Comparison of ENCODE assay signal across 25 cellular contexts in the genomic region with DNA sequence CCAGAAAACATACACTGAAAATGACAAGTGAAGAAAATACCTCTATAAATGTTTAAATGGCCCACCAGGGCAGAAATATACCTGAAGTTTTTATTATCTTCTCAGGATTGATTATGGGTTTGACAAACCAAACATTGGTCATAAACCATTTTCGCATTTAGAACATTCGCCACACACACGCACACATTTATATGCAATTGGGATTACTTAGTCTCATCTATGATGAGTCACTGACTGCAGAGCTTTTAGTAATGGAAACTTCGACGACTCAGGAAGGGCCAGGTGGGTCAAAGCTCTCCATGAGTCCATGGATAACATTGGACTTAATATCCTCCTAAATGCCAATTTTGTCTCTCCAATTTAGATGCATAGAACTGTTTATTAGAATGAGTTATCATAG. TPM values are rescaled to one million over a fixed set of nuclear protein-coding genes. Genes with fewer than 3 reads are reported as not detected.
DNase-seq lines count a peak whose midpoint lies in the region; TF ChIP-seq lines count a peak whose summit lies in the region.
"Had no signal": no experiment of that assay in that cellular context is flagged by ENCODE, and none has a peak within 500 bp of the region (broad histone marks: within the 10 kb centered on the region; RNA-seq: fewer than 3 reads in every experiment).

No MANE protein-coding gene starts in this region.

- peaks cover 33% of the 10 kb centered on the region for H3K4me1 Mint-ChIP-seq in activated naive CD8-positive, alpha-beta T cell (ENCODE audit: low read depth)
- peaks cover 32% of the 10 kb centered on the region for H3K4me1 Mint-ChIP-seq in activated naive CD8-positive, alpha-beta T cell treated with anti-CD3 and anti-CD28 coated beads for 36 hours

- H2BK15ac ChIP-seq in mesenchymal stem cell (ENCODE audit: low read depth, poor library complexity, severe bottlenecking), result no peak overlapping the region

- peaks cover 5% of the 10 kb centered on the region for H3K36me3 Mint-ChIP-seq in activated naive CD8-positive, alpha-beta T cell
- peaks cover 23% of the 10 kb centered on the region for H3K36me3 Mint-ChIP-seq in activated naive CD8-positive, alpha-beta T cell treated with anti-CD3 and anti-CD28 coated beads for 36 hours

- H2BK12ac ChIP-seq in mesenchymal stem cell (ENCODE audit: low read length in 2 of 2), result no peak overlapping the region

- no peak overlapping the region for H3K4ac ChIP-seq in mesenchymal stem cell (ENCODE audit: low read depth in 1 of 2, low read length in 2 of 2)

- no peaks in the 10 kb centered on the region for H3K9me3 Mint-ChIP-seq in activated naive CD8-positive, alpha-beta T cell (ENCODE audit: low read depth)
- H3K9me3 Mint-ChIP-seq in activated naive CD8-positive, alpha-beta T cell treated with anti-CD3 and anti-CD28 coated beads for 36 hours, result no peaks in the 10 kb centered on the region
- H3K9me3 Mint-ChIP-seq: nephron had no signal

- no peak overlapping the region for H4K8ac ChIP-seq in mesenchymal stem cell (ENCODE audit: low read length)

- H4K91ac ChIP-seq in mesenchymal stem cell (ENCODE audit: low read length), result no peak overlapping the region

- H3K36me3 ChIP-seq in HEK293 (ENCODE audit: control insufficient read depth in 2 of 2, insufficient read depth in 1 of 2, low read length in 2 of 2), result peaks cover 0 to 4% of the 10 kb centered on the region in 2 experiments; a peak in 1 of 3 replicates
- H3K36me3 ChIP-seq in mesenchymal stem cell (ENCODE audit: control insufficient read depth in 1 of 2, insufficient read depth in 2 of 2, low read depth in 1 of 2, low read length in 2 of 2), result peaks cover 0 to 5% of the 10 kb centered on the region in 2 experiments
- no peaks in the 10 kb centered on the region for H3K36me3 ChIP-seq in right atrium auricular region

- H2BK5ac ChIP-seq in mesenchymal stem cell (ENCODE audit: low read depth, low read length, poor library complexity, severe bottlenecking), result no peak overlapping the region

- POLR2A ChIA-PET in HEK293 (lab: Yijun Ruan, JAX), result no interaction called here

- no peaks in the 10 kb centered on the region for H3K27me3 Mint-ChIP-seq in activated naive CD8-positive, alpha-beta T cell
- no peaks in the 10 kb centered on the region for H3K27me3 Mint-ChIP-seq in activated naive CD8-positive, alpha-beta T cell treated with anti-CD3 and anti-CD28 coated beads for 36 hours

- H3K4me1 ChIP-seq in HEK293 (ENCODE audit: control insufficient read depth, insufficient read depth, low read length), result no peaks in the 10 kb centered on the region
- peaks cover 4% of the 10 kb centered on the region for H3K4me1 ChIP-seq in mesenchymal stem cell (ENCODE audit: control insufficient read depth, insufficient read depth, low read depth, low read length)
- H3K4me1 ChIP-seq in right atrium auricular region, result no peaks in the 10 kb centered on the region
- H3K4me1 ChIP-seq: body of pancreas had no signal

- H3K4me3 Mint-ChIP-seq in activated naive CD8-positive, alpha-beta T cell, result peak overlapping the region; percentile 27
- no peak overlapping the region for H3K4me3 Mint-ChIP-seq in activated naive CD8-positive, alpha-beta T cell treated with anti-CD3 and anti-CD28 coated beads for 36 hours
- H3K4me3 Mint-ChIP-seq: nephron had no signal

- 91% methylated on average over 5 of the region's 5 CpGs for WGBS in mesenchymal stem cell

- no peak overlapping the region for H2BK120ac ChIP-seq in mesenchymal stem cell (ENCODE audit: low read depth, low read length)

- peaks cover 11% of the 10 kb centered on the region for H3K79me1 ChIP-seq in mesenchymal stem cell (replicated peaks; ENCODE audit: low read length, poor library complexity, severe bottlenecking)

- H3K4me3 ChIP-seq in HEK293 (ENCODE audit: low read depth, low read length), result no peak overlapping the region
- no peak overlapping the region for H3K4me3 ChIP-seq in astrocyte of the spinal cord (ENCODE audit: low read depth, low read length)
- no peak overlapping the region for H3K4me3 ChIP-seq in mesenchymal stem cell (ENCODE audit: insufficient read depth in 1 of 2, low read depth in 1 of 2, low read length in 2 of 2)
- H3K4me3 ChIP-seq in right atrium auricular region, result no peak overlapping the region
- H3K4me3 ChIP-seq: body of pancreas, PC-9, skin epidermis had no signal

- no peak overlapping the region for H3K18ac ChIP-seq in mesenchymal stem cell (ENCODE audit: low read depth in 1 of 2, low read length in 2 of 2)

- H3K27ac Mint-ChIP-seq in activated naive CD8-positive, alpha-beta T cell, result no peak overlapping the region
- no peak overlapping the region for H3K27ac Mint-ChIP-seq in activated naive CD8-positive, alpha-beta T cell treated with anti-CD3 and anti-CD28 coated beads for 36 hours
- H3K27ac Mint-ChIP-seq: nephron had no signal

- in situ Hi-C loops in astrocyte of the spinal cord (cut with HindIII; ENCODE audit: low sequenced_read_pairs), result no loop called here

- TF ChIP-seq CTCF in HEK293 (tag by site-specific recombination; IDR thresholded peaks at IDR 0.05) (no peak), astrocyte of the spinal cord (IDR thresholded peaks at IDR 0.05; ENCODE audit: low read depth, low read length) (no peak), right atrium auricular region (IDR thresholded peaks at IDR 0.05) (no peak)

- no peak overlapping the region for H3K4me2 ChIP-seq in mesenchymal stem cell (ENCODE audit: low read length, poor library complexity, severe bottlenecking)
- H3K4me2 ChIP-seq: PC-9 had no signal

- CTCF ChIA-PET in HEK293 (lab: Yijun Ruan, JAX), result interaction anchor here (0.5 kb wide), 1 partner anchor 249 kb away, joined by 3 read pairs; no protein-coding TSS in a partner anchor

- no peak overlapping the region for H2AK5ac ChIP-seq in mesenchymal stem cell (ENCODE audit: low read length, severe bottlenecking)

- no peak overlapping the region for H3K14ac ChIP-seq in mesenchymal stem cell (ENCODE audit: low read length in 2 of 2)

- DNase-seq in activated naive CD8-positive, alpha-beta T cell treated with anti-CD3 and anti-CD28 coated beads for 36 hours, result no peak
- DNase-seq in astrocyte of the spinal cord (ENCODE audit: low read depth, low spot score), result peak; percentile 27
- DNase-seq in mesenchymal stem cell, result peak; percentile 45
- no peak for DNase-seq in T-helper 9 cell
- DNase-seq in right atrium auricular region (ENCODE audit: low spot score), result no peak
- no peak for DNase-seq in NCI-H1105 (lab: John Stamatoyannopoulos, UW)
- DNase-seq: activated CD4-positive, alpha-beta T cell treated with anti-CD3 and anti-CD28 coated beads, Interleukin-2, amount 50 U/mL, for 48 hours; activated CD8-positive, alpha-beta memory T cell treated with anti-CD3 and anti-CD28 coated beads, Interleukin-2, amount 50 U/mL, for 48 hours; body of pancreas; cerebellar nuclear complex; DMS53; GF-D8; islet precursor cell; NCI-H2029; NCI-H526; NK-92 treated with Interleukin-12 subunit alpha and Interleukin-12 subunit beta, amount 100 ng/mL, for 24 hours; PC-9; Right ventricle myocardium superior; stimulated activated CD8-positive, alpha-beta memory T cell treated with anti-CD3 and anti-CD28 coated beads, Interleukin-4, amount 100 ng/mL, for 48 hours; trophoblast cell had no signal

- H2AFZ ChIP-seq in mesenchymal stem cell (ENCODE audit: low read depth, low read length), result no peak overlapping the region
- H2AFZ ChIP-seq: PC-9 had no signal

- H3K9me3 ChIP-seq in HEK293 (ENCODE audit: control insufficient read depth, insufficient read depth, low read depth, low read length) (no peaks in the 10 kb centered on the region), mesenchymal stem cell (ENCODE audit: control insufficient read depth, low read length) (no peaks in the 10 kb centered on the region), right atrium auricular region (no peaks in the 10 kb centered on the region)
- H3K9me3 ChIP-seq: body of pancreas had no signal

- no peaks in the 10 kb centered on the region for H3K27me3 ChIP-seq in mesenchymal stem cell (ENCODE audit: control insufficient read depth in 1 of 2, insufficient read depth in 1 of 2, low read length in 2 of 2)
- H3K27me3 ChIP-seq in right atrium auricular region, result no peaks in the 10 kb centered on the region
- H3K27me3 ChIP-seq: body of pancreas had no signal

- H3K27ac ChIP-seq in HEK293 (ENCODE audit: extremely low read depth, low read depth, low read length) (no peak overlapping the region), mesenchymal stem cell (ENCODE audit: low read length, poor library complexity, severe bottlenecking) (no peak overlapping the region), right atrium auricular region (no peak overlapping the region)
- H3K27ac ChIP-seq: body of pancreas, PC-9, skin epidermis, VCaP had no signal

- H3K23ac ChIP-seq in mesenchymal stem cell (ENCODE audit: low read length in 2 of 2), result no peak overlapping the region

- H3K9ac ChIP-seq in mesenchymal stem cell (ENCODE audit: low read length), result no peak overlapping the region

TF ChIP-seq in HEK293, 187 proteins besides CTCF, POLR2A, EP300 and RAD21 (continues in another document):
- TF ChIP-seq, protein P1, sequence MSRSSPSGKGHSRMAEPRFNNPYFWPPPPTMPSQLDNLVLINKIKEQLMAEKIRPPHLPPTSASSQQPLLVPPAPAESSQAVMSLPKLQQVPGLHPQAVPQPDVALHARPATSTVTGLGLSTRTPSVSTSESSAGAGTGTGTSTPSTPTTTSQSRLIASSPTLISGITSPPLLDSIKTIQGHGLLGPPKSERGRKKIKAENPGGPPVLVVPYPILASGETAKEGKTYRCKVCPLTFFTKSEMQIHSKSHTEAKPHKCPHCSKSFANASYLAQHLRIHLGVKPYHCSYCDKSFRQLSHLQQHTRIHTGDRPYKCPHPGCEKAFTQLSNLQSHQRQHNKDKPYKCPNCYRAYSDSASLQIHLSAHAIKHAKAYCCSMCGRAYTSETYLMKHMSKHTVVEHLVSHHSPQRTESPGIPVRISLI (tag by site-specific recombination; IDR thresholded peaks at IDR 0.05), result no peak
- TF ChIP-seq, protein P2, sequence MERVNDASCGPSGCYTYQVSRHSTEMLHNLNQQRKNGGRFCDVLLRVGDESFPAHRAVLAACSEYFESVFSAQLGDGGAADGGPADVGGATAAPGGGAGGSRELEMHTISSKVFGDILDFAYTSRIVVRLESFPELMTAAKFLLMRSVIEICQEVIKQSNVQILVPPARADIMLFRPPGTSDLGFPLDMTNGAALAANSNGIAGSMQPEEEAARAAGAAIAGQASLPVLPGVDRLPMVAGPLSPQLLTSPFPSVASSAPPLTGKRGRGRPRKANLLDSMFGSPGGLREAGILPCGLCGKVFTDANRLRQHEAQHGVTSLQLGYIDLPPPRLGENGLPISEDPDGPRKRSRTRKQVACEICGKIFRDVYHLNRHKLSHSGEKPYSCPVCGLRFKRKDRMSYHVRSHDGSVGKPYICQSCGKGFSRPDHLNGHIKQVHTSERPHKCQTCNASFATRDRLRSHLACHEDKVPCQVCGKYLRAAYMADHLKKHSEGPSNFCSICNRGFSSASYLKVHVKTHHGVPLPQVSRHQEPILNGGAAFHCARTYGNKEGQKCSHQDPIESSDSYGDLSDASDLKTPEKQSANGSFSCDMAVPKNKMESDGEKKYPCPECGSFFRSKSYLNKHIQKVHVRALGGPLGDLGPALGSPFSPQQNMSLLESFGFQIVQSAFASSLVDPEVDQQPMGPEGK (tag by site-specific recombination; IDR thresholded peaks at IDR 0.05), result no peak

RNA-seq across cellular contexts. Expression of a gene that starts 16.9 kb away (rescaled TPM):
- total RNA-seq in activated naive CD8-positive, alpha-beta T cell treated with anti-CD3 and anti-CD28 coated beads for 36 hours, result 100 to 1,000 TPM; 116 to 118 TPM
- 102 TPM for polyA plus RNA-seq in mesenchymal stem cell (2013, experiment 1 of 2)
- 96.9 TPM for polyA plus RNA-seq in mesenchymal stem cell (2013, experiment 2 of 2)
- total RNA-seq in right atrium auricular region, result 10 to 100 TPM; 67.5 to 74.6 TPM

Comparison
In these comparisons a context has a peak if more than half of its experiments do, and no peak if none do; other contexts are left out.
1. DNase-seq: peak in astrocyte of the spinal cord (single experiment) and mesenchymal stem cell (single experiment); none in activated naive CD8-positive, alpha-beta T cell treated with anti-CD3 and anti-CD28 coated beads for 36 hours (single experiment), T-helper 9 cell (single experiment), right atrium auricular region (single experiment) and NCI-H1105 (single experiment).